In the genomic region with DNA sequence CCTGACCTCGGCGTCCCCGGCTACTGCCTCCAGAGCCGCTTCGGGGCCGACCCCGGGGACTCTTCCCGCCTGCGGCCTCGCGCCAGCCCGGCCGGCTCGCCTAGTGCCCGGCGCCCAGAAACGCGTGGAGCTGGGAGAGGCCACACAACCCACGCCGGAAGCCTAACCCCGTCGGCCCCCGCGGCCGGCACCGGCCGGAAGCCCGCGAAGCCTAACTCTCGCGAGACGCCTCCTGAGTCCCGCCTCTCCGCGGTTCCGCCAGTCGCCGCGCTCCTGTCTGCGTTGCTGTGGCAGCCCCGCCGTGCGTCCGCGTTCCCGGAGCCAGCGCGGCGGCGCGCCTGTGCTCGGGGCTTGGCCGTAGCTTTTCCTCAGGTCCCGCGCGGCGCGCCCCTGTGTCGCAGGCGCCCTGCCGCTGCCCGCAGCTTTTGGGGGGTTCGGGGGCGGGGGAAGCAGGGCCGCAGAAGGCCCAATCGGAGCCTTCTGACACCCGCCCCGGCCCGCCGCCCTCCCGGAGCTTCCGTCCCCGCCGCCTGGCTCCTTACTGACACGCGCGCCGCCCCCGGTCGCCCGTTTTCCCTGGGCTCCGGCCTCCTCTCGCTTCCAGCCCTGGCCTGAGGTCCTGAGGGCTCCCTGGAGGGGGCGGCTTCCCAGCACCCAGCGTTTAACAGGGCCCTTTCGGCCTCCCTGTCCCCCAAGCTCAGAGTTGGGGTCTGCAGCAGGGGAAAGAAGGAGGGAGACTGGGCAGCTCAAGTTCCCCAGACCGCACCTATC, we compare ENCODE assay signal across 1 cellular context.
TF ChIP-seq lines count a peak whose summit lies in the region.

No MANE protein-coding gene starts in this region.

TF ChIP-seq in HEK293, 187 proteins besides CTCF, POLR2A, EP300 and RAD21 (continued from another document and continues in another):
- TF ChIP-seq ZBTB6 (tag by site-specific recombination; IDR thresholded peaks at IDR 0.05) (0 out of 2 replicates have a peak, but pooled peaks have one; percentile 10), ZNF677 (tag by site-specific recombination; IDR thresholded peaks at IDR 0.05) (no peak), HOXD13 (CRISPR knock-in tag; IDR thresholded peaks at IDR 0.05; ENCODE audit: borderline replicate concordance) (peak; percentile 31; the same call in 1 of the 2 replicates), RBAK (tag by site-specific recombination; IDR thresholded peaks at IDR 0.05) (no peak), ZNF791 (tag by site-specific recombination; IDR thresholded peaks at IDR 0.05) (no peak), ZNF585B (tag by site-specific recombination; IDR thresholded peaks at IDR 0.05) (no peak), HOXA7 (CRISPR knock-in tag; IDR thresholded peaks at IDR 0.05; ENCODE audit: borderline replicate concordance) (no peak), ZNF768 (tag by site-specific recombination; IDR thresholded peaks at IDR 0.05) (no peak), SCRT2 (tag by site-specific recombination; IDR thresholded peaks at IDR 0.05) (no peak), ZNF19 (tag by site-specific recombination; IDR thresholded peaks at IDR 0.05; ENCODE audit: low read depth) (no peak), GFI1B (tag by site-specific recombination; IDR thresholded peaks at IDR 0.05) (no peak), ZNF600 (tag by site-specific recombination; IDR thresholded peaks at IDR 0.05) (peak; percentile 66), ZNF776 (tag by site-specific recombination; IDR thresholded peaks at IDR 0.05; ENCODE audit: borderline replicate concordance) (no peak), BCL11B (tag by site-specific recombination; IDR thresholded peaks at IDR 0.05; ENCODE audit: low read depth) (no peak; the same call in 1 of the 2 replicates), ZBTB1 (tag by site-specific recombination; IDR thresholded peaks at IDR 0.05) (no peak), ZNF248 (tag by site-specific recombination; IDR thresholded peaks at IDR 0.05) (no peak), GLIS2 (tag by site-specific recombination; IDR thresholded peaks at IDR 0.05) (peak; percentile 71; the same call in 1 of the 2 replicates), ZNF626 (tag by site-specific recombination; IDR thresholded peaks at IDR 0.05) (no peak), OSR2 (tag by site-specific recombination; IDR thresholded peaks at IDR 0.05) (peak; percentile 6; the same call in 1 of the 2 replicates), SETDB1 (IDR thresholded peaks at IDR 0.05; ENCODE audit: insufficient read length, low read length) (no peak), ELK4 (IDR thresholded peaks at IDR 0.05; ENCODE audit: borderline replicate concordance, low read depth, low read length) (peak; percentile 72; the same call in 1 of the 2 replicates), ZNF48 (tag by site-specific recombination; IDR thresholded peaks at IDR 0.05) (no peak), ZFP37 (tag by site-specific recombination; IDR thresholded peaks at IDR 0.05) (peak; percentile 83), ZNF311 (tag by site-specific recombination; IDR thresholded peaks at IDR 0.05; ENCODE audit: borderline replicate concordance) (no peak), ZNF473 (tag by site-specific recombination; IDR thresholded peaks at IDR 0.05) (no peak), GLIS1 (tag by site-specific recombination; IDR thresholded peaks at IDR 0.05) (peak; percentile 86), ZNF423 (tag by site-specific recombination; IDR thresholded peaks at IDR 0.05) (no peak), ZNF629 (tag by site-specific recombination; IDR thresholded peaks at IDR 0.05) (no peak; the same call in 1 of the 2 replicates), ZNF2 (tag by site-specific recombination; IDR thresholded peaks at IDR 0.05) (peak; percentile 59; the same call in 1 of the 2 replicates), SCRT1 (tag by site-specific recombination; IDR thresholded peaks at IDR 0.05; ENCODE audit: borderline replicate concordance) (no peak), ZNF266 (tag by site-specific recombination; IDR thresholded peaks at IDR 0.05; ENCODE audit: low read depth) (0 out of 2 replicates have a peak, but pooled peaks have one; percentile 11), KLF7 (tag by site-specific recombination; IDR thresholded peaks at IDR 0.05; ENCODE audit: borderline replicate concordance) (no peak), GLI2 (tag by site-specific recombination; IDR thresholded peaks at IDR 0.05; ENCODE audit: borderline replicate concordance, low read depth) (no peak), ZNF518A (tag by site-specific recombination; conservative IDR thresholded peaks at IDR 0.05; ENCODE audit: low read depth) (peak; percentile 59), ZNF341 (tag by site-specific recombination; IDR thresholded peaks at IDR 0.05; ENCODE audit: low read depth) (peak; percentile 60; the same call in 1 of the 2 replicates), WT1 (tag by site-specific recombination; IDR thresholded peaks at IDR 0.05) (no peak), ZNF335 (tag by site-specific recombination; conservative IDR thresholded peaks at IDR 0.05) (peak; percentile 86), ZNF274 (IDR thresholded peaks at IDR 0.05; ENCODE audit: low read length) (no peak), ZNF274 (tag by site-specific recombination; IDR thresholded peaks at IDR 0.05; ENCODE audit: borderline replicate concordance) (no peak), ZSCAN16 (tag by site-specific recombination; IDR thresholded peaks at IDR 0.05) (no peak), SP2 (tag by site-specific recombination; IDR thresholded peaks at IDR 0.05) (peak; percentile 78), ZNF354C (tag by site-specific recombination; IDR thresholded peaks at IDR 0.05; ENCODE audit: borderline replicate concordance, low read depth) (no peak), MYNN (tag by site-specific recombination; IDR thresholded peaks at IDR 0.05; ENCODE audit: borderline replicate concordance) (no peak), ZNF433 (tag by site-specific recombination; IDR thresholded peaks at IDR 0.05; ENCODE audit: low read depth) (no peak), ZNF16 (tag by site-specific recombination; IDR thresholded peaks at IDR 0.05; ENCODE audit: low read depth) (no peak), HOXC10 (CRISPR knock-in tag; IDR thresholded peaks at IDR 0.05) (0 out of 2 replicates have a peak, but pooled peaks have one; percentile 73), ZBTB20 (tag by site-specific recombination; IDR thresholded peaks at IDR 0.05) (peak; percentile 58; the same call in 1 of the 2 replicates), ZBTB21 (tag by site-specific recombination; IDR thresholded peaks at IDR 0.05) (peak; percentile 29; the same call in 1 of the 2 replicates)
- TF ChIP-seq, protein P1, sequence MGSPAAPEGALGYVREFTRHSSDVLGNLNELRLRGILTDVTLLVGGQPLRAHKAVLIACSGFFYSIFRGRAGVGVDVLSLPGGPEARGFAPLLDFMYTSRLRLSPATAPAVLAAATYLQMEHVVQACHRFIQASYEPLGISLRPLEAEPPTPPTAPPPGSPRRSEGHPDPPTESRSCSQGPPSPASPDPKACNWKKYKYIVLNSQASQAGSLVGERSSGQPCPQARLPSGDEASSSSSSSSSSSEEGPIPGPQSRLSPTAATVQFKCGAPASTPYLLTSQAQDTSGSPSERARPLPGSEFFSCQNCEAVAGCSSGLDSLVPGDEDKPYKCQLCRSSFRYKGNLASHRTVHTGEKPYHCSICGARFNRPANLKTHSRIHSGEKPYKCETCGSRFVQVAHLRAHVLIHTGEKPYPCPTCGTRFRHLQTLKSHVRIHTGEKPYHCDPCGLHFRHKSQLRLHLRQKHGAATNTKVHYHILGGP (tag by site-specific recombination; IDR thresholded peaks at IDR 0.05): no peak
- TF ChIP-seq, protein P2, sequence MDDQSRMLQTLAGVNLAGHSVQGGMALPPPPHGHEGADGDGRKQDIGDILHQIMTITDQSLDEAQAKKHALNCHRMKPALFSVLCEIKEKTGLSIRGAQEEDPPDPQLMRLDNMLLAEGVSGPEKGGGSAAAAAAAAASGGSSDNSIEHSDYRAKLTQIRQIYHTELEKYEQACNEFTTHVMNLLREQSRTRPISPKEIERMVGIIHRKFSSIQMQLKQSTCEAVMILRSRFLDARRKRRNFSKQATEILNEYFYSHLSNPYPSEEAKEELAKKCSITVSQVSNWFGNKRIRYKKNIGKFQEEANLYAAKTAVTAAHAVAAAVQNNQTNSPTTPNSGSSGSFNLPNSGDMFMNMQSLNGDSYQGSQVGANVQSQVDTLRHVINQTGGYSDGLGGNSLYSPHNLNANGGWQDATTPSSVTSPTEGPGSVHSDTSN (CRISPR knock-in tag; IDR thresholded peaks at IDR 0.05): peak; percentile 90
- TF ChIP-seq, protein P3, sequence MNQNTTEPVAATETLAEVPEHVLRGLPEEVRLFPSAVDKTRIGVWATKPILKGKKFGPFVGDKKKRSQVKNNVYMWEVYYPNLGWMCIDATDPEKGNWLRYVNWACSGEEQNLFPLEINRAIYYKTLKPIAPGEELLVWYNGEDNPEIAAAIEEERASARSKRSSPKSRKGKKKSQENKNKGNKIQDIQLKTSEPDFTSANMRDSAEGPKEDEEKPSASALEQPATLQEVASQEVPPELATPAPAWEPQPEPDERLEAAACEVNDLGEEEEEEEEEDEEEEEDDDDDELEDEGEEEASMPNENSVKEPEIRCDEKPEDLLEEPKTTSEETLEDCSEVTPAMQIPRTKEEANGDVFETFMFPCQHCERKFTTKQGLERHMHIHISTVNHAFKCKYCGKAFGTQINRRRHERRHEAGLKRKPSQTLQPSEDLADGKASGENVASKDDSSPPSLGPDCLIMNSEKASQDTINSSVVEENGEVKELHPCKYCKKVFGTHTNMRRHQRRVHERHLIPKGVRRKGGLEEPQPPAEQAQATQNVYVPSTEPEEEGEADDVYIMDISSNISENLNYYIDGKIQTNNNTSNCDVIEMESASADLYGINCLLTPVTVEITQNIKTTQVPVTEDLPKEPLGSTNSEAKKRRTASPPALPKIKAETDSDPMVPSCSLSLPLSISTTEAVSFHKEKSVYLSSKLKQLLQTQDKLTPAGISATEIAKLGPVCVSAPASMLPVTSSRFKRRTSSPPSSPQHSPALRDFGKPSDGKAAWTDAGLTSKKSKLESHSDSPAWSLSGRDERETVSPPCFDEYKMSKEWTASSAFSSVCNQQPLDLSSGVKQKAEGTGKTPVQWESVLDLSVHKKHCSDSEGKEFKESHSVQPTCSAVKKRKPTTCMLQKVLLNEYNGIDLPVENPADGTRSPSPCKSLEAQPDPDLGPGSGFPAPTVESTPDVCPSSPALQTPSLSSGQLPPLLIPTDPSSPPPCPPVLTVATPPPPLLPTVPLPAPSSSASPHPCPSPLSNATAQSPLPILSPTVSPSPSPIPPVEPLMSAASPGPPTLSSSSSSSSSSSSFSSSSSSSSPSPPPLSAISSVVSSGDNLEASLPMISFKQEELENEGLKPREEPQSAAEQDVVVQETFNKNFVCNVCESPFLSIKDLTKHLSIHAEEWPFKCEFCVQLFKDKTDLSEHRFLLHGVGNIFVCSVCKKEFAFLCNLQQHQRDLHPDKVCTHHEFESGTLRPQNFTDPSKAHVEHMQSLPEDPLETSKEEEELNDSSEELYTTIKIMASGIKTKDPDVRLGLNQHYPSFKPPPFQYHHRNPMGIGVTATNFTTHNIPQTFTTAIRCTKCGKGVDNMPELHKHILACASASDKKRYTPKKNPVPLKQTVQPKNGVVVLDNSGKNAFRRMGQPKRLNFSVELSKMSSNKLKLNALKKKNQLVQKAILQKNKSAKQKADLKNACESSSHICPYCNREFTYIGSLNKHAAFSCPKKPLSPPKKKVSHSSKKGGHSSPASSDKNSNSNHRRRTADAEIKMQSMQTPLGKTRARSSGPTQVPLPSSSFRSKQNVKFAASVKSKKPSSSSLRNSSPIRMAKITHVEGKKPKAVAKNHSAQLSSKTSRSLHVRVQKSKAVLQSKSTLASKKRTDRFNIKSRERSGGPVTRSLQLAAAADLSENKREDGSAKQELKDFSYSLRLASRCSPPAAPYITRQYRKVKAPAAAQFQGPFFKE (tag by site-specific recombination; IDR thresholded peaks at IDR 0.05; ENCODE audit: borderline replicate concordance): no peak
